ENCODE assay signal across 9 cellular contexts in genomic region chr19:29849234-29849633, GRCh38.
"Had no signal": no experiment of that assay in that cellular context is flagged by ENCODE, and none has a peak within 500 bp of the region (broad histone marks: within the 10 kb centered on the region; RNA-seq: fewer than 3 reads in every experiment).

No MANE protein-coding gene starts in this region.

- H3K4me2 ChIP-seq: KMS-11 had no signal

- H3K4me3 Mint-ChIP-seq: HFFc6 had no signal

- H3K9me3 Mint-ChIP-seq: HFFc6, IgD-negative memory B cell had no signal

- H3K9ac ChIP-seq: KMS-11 had no signal

- DNase-seq: GOT3, H7, HFFc6, KBM-7 had no signal

- FAIRE-seq: HTR-8/SVneo had no signal

- H3K36me3 Mint-ChIP-seq: IgD-negative memory B cell had no signal

- H3K36me3 ChIP-seq: HAP-1 had no signal

- H3K27ac ChIP-seq: KMS-11 had no signal

- ATAC-seq: HCT116 had no signal

- H3K4me3 ChIP-seq: HAP-1 had no signal

- H3K27ac Mint-ChIP-seq: HFFc6, IgD-negative memory B cell had no signal

- H3K9me3 ChIP-seq: HAP-1 had no signal
